Comparison of ENCODE assay signal across 8 cellular contexts in genomic region chr7:112414855-112415490, GRCh38. TPM values are rescaled to one million over a fixed set of nuclear protein-coding genes. Genes with fewer than 3 reads are reported as not detected.
DNase-seq lines count a peak whose midpoint lies in the region; ATAC-seq and TF ChIP-seq lines count a peak whose summit lies in the region.

No MANE protein-coding gene starts in this region.

- WGBS in mammary epithelial cell (ENCODE audit: low coverage, missing lambda C conversion rate) = 0% methylated on average over 3 of the region's 3 CpGs

- no peak overlapping the region for H3K4me2 ChIP-seq in mammary epithelial cell (ENCODE audit: insufficient read depth, low read depth, low read length)

- no peaks in the 10 kb centered on the region for H4K20me1 ChIP-seq in mammary epithelial cell (ENCODE audit: insufficient read depth, low read length)

- POLR2A ChIA-PET in CD4-positive, alpha-beta T cell (lab: Charles Lee) = no interaction called here

- no peak overlapping the region for H2AFZ ChIP-seq in mammary epithelial cell (ENCODE audit: low read depth, low read length)

- TF ChIP-seq CTCF in CD4-positive, alpha-beta T cell (IDR thresholded peaks at IDR 0.05) = peak; percentile 53
- peak; percentile 63 to 66 for TF ChIP-seq CTCF in mammary epithelial cell (conservative IDR thresholded peaks at IDR 0.05 in 1 of 2, IDR thresholded peaks at IDR 0.05 in 1 of 2; ENCODE audit: extremely low read depth in 1 of 2, insufficient read depth in 1 of 2, low read depth in 1 of 2, low read length in 2 of 2)

- intact Hi-C loops in CD4-positive, alpha-beta T cell (cut with DNase I, micrococcal nuclease) = loop anchor here (2.0 to 10.0 kb wide), 5 partner anchors 340 to 674 kb away; no protein-coding TSS in a partner anchor
- intact Hi-C loops in mammary epithelial cell (cut with micrococcal nuclease) = loop anchor here (1.0 to 10.0 kb wide), 5 partner anchors 34 to 663 kb away; no protein-coding TSS in a partner anchor

- H3K9me3 ChIP-seq in CD4-positive, alpha-beta T cell (ENCODE audit: control insufficient read depth, low read length) = no peaks in the 10 kb centered on the region
- no peaks in the 10 kb centered on the region for H3K9me3 ChIP-seq in mammary epithelial cell (replicated peaks; ENCODE audit: insufficient read depth, low read length)

- no peaks in the 10 kb centered on the region for H3K4me1 Mint-ChIP-seq in CD4-positive, alpha-beta T cell (ENCODE audit: low read depth)

- H3K36me3 Mint-ChIP-seq in CD4-positive, alpha-beta T cell (ENCODE audit: low read depth) = no peaks in the 10 kb centered on the region

- ATAC-seq in CD4-positive, alpha-beta T cell (ENCODE audit: poor library complexity) = no peak

- in situ Hi-C loops in mammary epithelial cell (cut with MboI; ENCODE audit: low sequenced_read_pairs in 2 of 2) = loop anchor here (10.0 to 25.0 kb wide), 4 partner anchors 203 to 670 kb away; partner anchors contain the start of genes DOCK4 (in 1 of the 2) and ZNF277 (in 1 of the 2)

- no peak overlapping the region for H3K4me3 ChIP-seq in mammary epithelial cell (replicated peaks in 1 of 3; ENCODE audit: insufficient read depth in 1 of 3, low read depth in 2 of 3, low read length in 3 of 3)

- BruUV-seq in mammary epithelial cell (replicated peaks; lab: Mats Ljungman, UMichigan) = no TSS peak

- no peaks in the 10 kb centered on the region for H3K36me3 ChIP-seq in mammary epithelial cell (ENCODE audit: insufficient read depth, low read length)

- no peak for DNase-seq in CD4-positive, alpha-beta T cell
- DNase-seq in H4 (ENCODE audit: low spot score) (peak; percentile 54), NCI-H345 (lab: John Stamatoyannopoulos, UW) (peak; percentile 31), mammary epithelial cell (peak; percentile 30), medulla oblongata (ENCODE audit: extremely low spot score) (peak; percentile 70), KG1 (lab: John Stamatoyannopoulos, UW) (no peak)
- no peak for DNase-seq in stimulated activated CD4-positive, alpha-beta T cell treated with anti-CD3 and anti-CD28 coated beads, Interleukin-15, amount 100 ng/mL, for 24 hours
- DNase-seq in activated CD4-positive, alpha-beta T cell treated with anti-CD3 and anti-CD28 coated beads for 1 hour = no peak

- dilution Hi-C loops in mammary epithelial cell (cut with HindIII; ENCODE audit: low sequenced_read_pairs) = no loop called here

- no peak overlapping the region for H3K27ac Mint-ChIP-seq in CD4-positive, alpha-beta T cell

- H3K27me3 ChIP-seq in CD4-positive, alpha-beta T cell (ENCODE audit: control insufficient read depth, insufficient read depth, low read length) = no peaks in the 10 kb centered on the region
- H3K27me3 ChIP-seq in mammary epithelial cell (ENCODE audit: insufficient read depth, low read length) = no peaks in the 10 kb centered on the region

- no peaks in the 10 kb centered on the region for H3K79me2 ChIP-seq in mammary epithelial cell (ENCODE audit: insufficient read depth, low read length)

- H3K4me1 ChIP-seq in mammary epithelial cell (ENCODE audit: insufficient read depth, low read length) = peaks cover 3% of the 10 kb centered on the region

- CTCF ChIA-PET in CD4-positive, alpha-beta T cell (lab: Charles Lee) = no interaction called here
- CTCF ChIA-PET in mammary epithelial cell (lab: Charles Lee; ENCODE audit: low non-redundant PET) = interaction anchor here (0.6 kb wide), 1 partner anchor 21 kb away, joined by 4 read pairs; no protein-coding TSS in a partner anchor

- H3K9me3 Mint-ChIP-seq in CD4-positive, alpha-beta T cell = no peaks in the 10 kb centered on the region

- H3K4me3 Mint-ChIP-seq in CD4-positive, alpha-beta T cell = no peak overlapping the region

- H3K27ac ChIP-seq in CD4-positive, alpha-beta T cell (ENCODE audit: low read depth, low read length) = no peak overlapping the region
- no peak overlapping the region for H3K27ac ChIP-seq in mammary epithelial cell (ENCODE audit: insufficient read depth, low read depth, low read length)

- H3K27me3 Mint-ChIP-seq in CD4-positive, alpha-beta T cell = no peaks in the 10 kb centered on the region

- H3K9ac ChIP-seq in mammary epithelial cell (ENCODE audit: insufficient read depth, low read length) = no peak overlapping the region

RNA-seq across cellular contexts. Expression of gene IFRD1, which starts 35.3 kb away (rescaled TPM):
- total RNA-seq in CD4-positive, alpha-beta T cell = 100 to 1,000 TPM; 198 to 205 TPM
- total RNA-seq in H4 (2014; rRNA removed; shearing (Covaris generic)) = 100 and 107 TPM in 2 replicates
- total RNA-seq in mammary epithelial cell = 10 to 100 TPM; 74.2 to 76.2 TPM
- polyA plus RNA-seq in mammary epithelial cell = 14.1 TPM
- 4.3 TPM for polyA minus RNA-seq in mammary epithelial cell

Comparison
In these comparisons a context has a peak if more than half of its experiments do, and no peak if none do; other contexts are left out.
1. DNase-seq: peak in H4 (single experiment), NCI-H345 (single experiment), mammary epithelial cell (single experiment) and medulla oblongata (single experiment); none in CD4-positive, alpha-beta T cell (0 of 10), stimulated activated CD4-positive, alpha-beta T cell treated with anti-CD3 and anti-CD28 coated beads, Interleukin-15, amount 100 ng/mL, for 24 hours (single experiment), activated CD4-positive, alpha-beta T cell treated with anti-CD3 and anti-CD28 coated beads for 1 hour (single experiment) and KG1 (single experiment).